In genomic region chr2:146697307-146697706, GRCh38 we compare ENCODE assay signal across 17 cellular contexts.
DNase-seq lines count a peak whose midpoint lies in the region; ATAC-seq, FAIRE-seq and TF ChIP-seq lines count a peak whose summit lies in the region.
"Had no signal": no experiment of that assay in that cellular context is flagged by ENCODE, and none has a peak within 500 bp of the region (broad histone marks: within the 10 kb centered on the region; RNA-seq: fewer than 3 reads in every experiment).

No MANE protein-coding gene starts in this region.

- H3K4me3 Mint-ChIP-seq in activated T-helper 17 cell treated with anti-CD3 and anti-CD28 coated beads, Interleukin-2, amount 50 U/mL, for 72 hours: no peak overlapping the region
- no peak overlapping the region for H3K4me3 Mint-ChIP-seq in mesothelial cell of epicardium
- H3K4me3 Mint-ChIP-seq: CD4-positive, alpha-beta T cell had no signal

- no peak for TF ChIP-seq RAD21 in A549 (conservative IDR thresholded peaks at IDR 0.05 in 1 of 2, IDR thresholded peaks at IDR 0.05 in 1 of 2)
- no peak for TF ChIP-seq RAD21 in H1 (IDR thresholded peaks at IDR 0.05 in 1 of 2, conservative IDR thresholded peaks at IDR 0.05 in 1 of 2; ENCODE audit: low read depth in 2 of 2, low read length in 2 of 2)

- no peak overlapping the region for H3K56ac ChIP-seq in H1 (replicated peaks; ENCODE audit: insufficient read length, low read depth, low read length)

- TF ChIP-seq EP300 in A549 (IDR thresholded peaks at IDR 0.05): no peak
- TF ChIP-seq EP300 in H1 (IDR thresholded peaks at IDR 0.05; ENCODE audit: borderline replicate concordance in 1 of 2, low read depth in 2 of 2, low read length in 2 of 2): no peak

- H4K5ac ChIP-seq in H1 (ENCODE audit: insufficient read length, low read depth, low read length): no peak overlapping the region

- H3K9me3 ChIP-seq in A549 (peaks cover 4% of the 10 kb centered on the region; the same call in 2 of the 3 replicates), H1 (ENCODE audit: insufficient read depth in 2 of 2, low read depth in 1 of 2, low read length in 1 of 2) (peaks cover 11% of the 10 kb centered on the region in 2 experiments)

- ATAC-seq in A549: no peak
- no peak for ATAC-seq in activated T-helper 17 cell treated with anti-CD3 and anti-CD28 coated beads, Interleukin-2, amount 50 U/mL, for 72 hours (replicated peaks)

- H4K8ac ChIP-seq in H1 (ENCODE audit: extremely low read depth, insufficient read depth, low read length): no peak overlapping the region

- H3K27ac Mint-ChIP-seq in activated T-helper 17 cell treated with anti-CD3 and anti-CD28 coated beads, Interleukin-2, amount 50 U/mL, for 72 hours: no peak overlapping the region
- H3K27ac Mint-ChIP-seq in mesothelial cell of epicardium: no peak overlapping the region
- H3K27ac Mint-ChIP-seq: CD4-positive, alpha-beta T cell had no signal

- 73% methylated on average over 1 of the region's 1 CpG for WGBS in A549 (ENCODE audit: missing lambda C conversion rate)
- 92% methylated on average over 1 of the region's 1 CpG; no CpG with 5 or more reads in 1 of the 2 experiments for WGBS in H1 (ENCODE audit: extremely low coverage in 1 of 2, insufficient coverage in 1 of 2, insufficient read length in 1 of 2, insufficient replicate concordance in 2 of 2, low coverage in 1 of 2, low lambda C conversion rate in 2 of 2, missing lambda C conversion rate in 1 of 2), 2 experiments

- H2BK12ac ChIP-seq in H1 (ENCODE audit: low read depth, low read length): no peak overlapping the region

- H3K27ac ChIP-seq in A549: no peak overlapping the region
- H3K27ac ChIP-seq in H1 (ENCODE audit: low read depth, low read length): no peak overlapping the region
- H3K27ac ChIP-seq: BLaER1 treated with 17β-estradiol and CSF1 and Interleukin-3, amounts not matched to agents 10 nM and 100 nM; GM23248 had no signal

- no peak overlapping the region for H3K4me2 ChIP-seq in A549
- H3K4me2 ChIP-seq in H1 (ENCODE audit: insufficient read depth in 1 of 2, low read depth in 2 of 2, low read length in 2 of 2): no peak overlapping the region
- H3K4me2 ChIP-seq: BLaER1 treated with 17β-estradiol and CSF1 and Interleukin-3, amounts not matched to agents 10 nM and 100 nM had no signal

- TF ChIP-seq CTCF in A549 (IDR thresholded peaks at IDR 0.05) (no peak), H1 (IDR thresholded peaks at IDR 0.05; ENCODE audit: control extremely low read depth in 1 of 3, insufficient read depth in 1 of 3, low read depth in 1 of 3, low read length in 3 of 3) (no peak), mesothelial cell of epicardium (IDR thresholded peaks at IDR 0.05; ENCODE audit: unreplicated experiment) (no peak)

- FAIRE-seq in A549 (lab: Jason Lieb, UNC): no peak
- no peak for FAIRE-seq in H1 (lab: Jason Lieb, UNC)
- FAIRE-seq: GM18507 had no signal

- no peak overlapping the region for H2BK15ac ChIP-seq in H1 (ENCODE audit: low read length)

- peaks cover 11% of the 10 kb centered on the region for H3K9me3 Mint-ChIP-seq in activated T-helper 17 cell treated with anti-CD3 and anti-CD28 coated beads, Interleukin-2, amount 50 U/mL, for 72 hours
- H3K9me3 Mint-ChIP-seq in mesothelial cell of epicardium: peaks cover 35% of the 10 kb centered on the region

- no peak overlapping the region for H3K4me3 ChIP-seq in A549
- no peak overlapping the region for H3K4me3 ChIP-seq in H1 (ENCODE audit: extremely low read depth in 1 of 4, insufficient read depth in 2 of 4, low read depth in 3 of 4, low read length in 4 of 4)
- H3K4me3 ChIP-seq: BLaER1 treated with 17β-estradiol and CSF1 and Interleukin-3, amounts not matched to agents 10 nM and 100 nM; GM23248 had no signal

- peak overlapping the region; percentile 61; the same call in 1 of the 2 replicates for H2BK5ac ChIP-seq in H1 (ENCODE audit: low read depth, low read length)

- no peak overlapping the region for H3K4ac ChIP-seq in H1 (replicated peaks; ENCODE audit: insufficient read length, low read depth, low read length)

- H2AK5ac ChIP-seq in H1 (ENCODE audit: low read depth, low read length): no peak overlapping the region

- no peaks in the 10 kb centered on the region for H3K36me3 Mint-ChIP-seq in activated T-helper 17 cell treated with anti-CD3 and anti-CD28 coated beads, Interleukin-2, amount 50 U/mL, for 72 hours (ENCODE audit: low read depth)
- H3K36me3 Mint-ChIP-seq in mesothelial cell of epicardium: peaks cover 1% of the 10 kb centered on the region

- no peak overlapping the region for H3K14ac ChIP-seq in H1 (ENCODE audit: insufficient read length)

- no peaks in the 10 kb centered on the region for H3K79me2 ChIP-seq in H1 (ENCODE audit: control insufficient read depth in 1 of 2, insufficient read depth in 2 of 2, low read length in 2 of 2)

- POLR2A ChIA-PET in A549 (lab: Yijun Ruan, JAX): no interaction called here
- POLR2A ChIA-PET in H1 (lab: Charles Lee; ENCODE audit: partially characterized antibody): interaction anchor here (0.6 kb wide), 2 partner anchors 189 to 698 kb away, joined by 3 to 4 read pairs; no protein-coding TSS in a partner anchor

- H2BK20ac ChIP-seq in H1 (ENCODE audit: low read length): no peak overlapping the region; the same call in 1 of the 2 replicates

- in situ Hi-C loops in KBM-7 (cut with MboI; ENCODE audit: low pct_unique_long_range_greater_than_20kb, low sequenced_read_pairs): no loop called here

- no peak overlapping the region for H3K23ac ChIP-seq in H1 (ENCODE audit: insufficient read length)

- no peaks in the 10 kb centered on the region for H3K4me1 ChIP-seq in A549
- no peaks in the 10 kb centered on the region; a peak in 1 of 7 replicates for H3K4me1 ChIP-seq in H1 (replicated peaks in 1 of 4; ENCODE audit: control insufficient read depth in 3 of 4, insufficient read depth in 4 of 4, low read length in 3 of 4)
- H3K4me1 ChIP-seq: BLaER1 treated with 17β-estradiol and CSF1 and Interleukin-3, amounts not matched to agents 10 nM and 100 nM had no signal

- H3K4me1 Mint-ChIP-seq in activated T-helper 17 cell treated with anti-CD3 and anti-CD28 coated beads, Interleukin-2, amount 50 U/mL, for 72 hours: no peaks in the 10 kb centered on the region
- no peaks in the 10 kb centered on the region for H3K4me1 Mint-ChIP-seq in mesothelial cell of epicardium

- TF ChIP-seq POLR2A in A549 (IDR thresholded peaks at IDR 0.05; ENCODE audit: low read length) (no peak), H1 (IDR thresholded peaks at IDR 0.05; ENCODE audit: control extremely low read depth in 1 of 2, low read depth in 2 of 2, low read length in 2 of 2) (no peak), erythroblast (IDR thresholded peaks at IDR 0.05; ENCODE audit: low read length) (no peak)

- no peak overlapping the region for H2BK120ac ChIP-seq in H1 (replicated peaks; ENCODE audit: low read depth, low read length)

- CTCF ChIA-PET in A549 (lab: Yijun Ruan, JAX): no interaction called here
- CTCF ChIA-PET in H1 (lab: Charles Lee; ENCODE audit: partially characterized antibody): interaction anchor here (0.8 kb wide), 1 partner anchor 22 kb away, joined by 3 read pairs; no protein-coding TSS in a partner anchor

- H3K79me1 ChIP-seq in H1 (ENCODE audit: low read depth, low read length): no peaks in the 10 kb centered on the region

- peaks cover 0 to 7% (median 3%) of the 10 kb centered on the region in 4 experiments; a peak in 3 of 8 replicates for H3K36me3 ChIP-seq in H1 (ENCODE audit: control insufficient read depth in 2 of 4, insufficient read depth in 4 of 4, low read length in 3 of 4)
- H3K36me3 ChIP-seq: BLaER1 treated with 17β-estradiol and CSF1 and Interleukin-3, amounts not matched to agents 10 nM and 100 nM had no signal

- H2AFZ ChIP-seq in H1 (ENCODE audit: low read length): no peak overlapping the region
- H2AFZ ChIP-seq: GM23248 had no signal

- no peak overlapping the region for H3K18ac ChIP-seq in H1 (ENCODE audit: extremely low read depth, low read length)

- H4K91ac ChIP-seq in H1 (replicated peaks; ENCODE audit: insufficient read length, low read length): peak overlapping the region; percentile 46

- peaks cover 3% of the 10 kb centered on the region for H3K27me3 Mint-ChIP-seq in activated T-helper 17 cell treated with anti-CD3 and anti-CD28 coated beads, Interleukin-2, amount 50 U/mL, for 72 hours
- no peaks in the 10 kb centered on the region for H3K27me3 Mint-ChIP-seq in mesothelial cell of epicardium (ENCODE audit: low read depth)
- H3K27me3 Mint-ChIP-seq: CD4-positive, alpha-beta T cell had no signal

- no peaks in the 10 kb centered on the region for H3K27me3 ChIP-seq in H1 (replicated peaks in 1 of 4; ENCODE audit: control insufficient read depth in 3 of 4, extremely low read depth in 1 of 4, insufficient read depth in 3 of 4, low read length in 3 of 4)
- H3K27me3 ChIP-seq: BLaER1 treated with 17β-estradiol and CSF1 and Interleukin-3, amounts not matched to agents 10 nM and 100 nM had no signal

- H3K9ac ChIP-seq in H1 (replicated peaks in 1 of 4; ENCODE audit: extremely low read depth in 1 of 4, low read depth in 3 of 4, low read length in 3 of 4): no peak overlapping the region
- H3K9ac ChIP-seq: BLaER1 treated with 17β-estradiol and CSF1 and Interleukin-3, amounts not matched to agents 10 nM and 100 nM; GM23248 had no signal

- DNase-seq in NCI-H2171 treated with DMSO at 0.1 percent for 48 hours (lab: John Stamatoyannopoulos, UW) (peak; percentile 17), NCI-H2171 (lab: John Stamatoyannopoulos, UW) (no peak), A549 (ENCODE audit: low read depth in 1 of 2, low spot score in 1 of 2) (no peak), KBM-7 (peak; percentile 30), H1 (ENCODE audit: low read depth in 1 of 2, low spot score in 2 of 2) (no peak), erythroblast (lab: John Stamatoyannopoulos, UW) (no peak), mesothelial cell of epicardium (ENCODE audit: low spot score in 2 of 2, unreplicated experiment in 2 of 2) (no peak)
- DNase-seq: 8988T; ACHN; Calu3; CD4-positive, alpha-beta T cell; DMS 273 treated with DMSO at 0.1 percent for 48 hours; GM23248; H7 had no signal

- no peaks in the 10 kb centered on the region for H4K20me1 ChIP-seq in H1 (replicated peaks in 1 of 2; ENCODE audit: control insufficient read depth in 1 of 2, insufficient read depth in 2 of 2, low read length in 2 of 2)
- H4K20me1 ChIP-seq: BLaER1 treated with 17β-estradiol and CSF1 and Interleukin-3, amounts not matched to agents 10 nM and 100 nM had no signal

- H3K23me2 ChIP-seq in H1 (ENCODE audit: low read depth, low read length): no peaks in the 10 kb centered on the region

TF ChIP-seq in A549, 52 proteins besides CTCF, POLR2A, EP300 and RAD21 (continues in another document):
- TF ChIP-seq HES2 (IDR thresholded peaks at IDR 0.05) (no peak), ZFP36 (IDR thresholded peaks at IDR 0.05; ENCODE audit: borderline replicate concordance, partially characterized antibody) (peak; percentile 87)

TF ChIP-seq in H1, 55 proteins besides CTCF, POLR2A, EP300 and RAD21 (continues in another document):
- TF ChIP-seq HDAC6 (IDR thresholded peaks at IDR 0.05; ENCODE audit: low read depth, low read length) (no peak), HDAC2 (IDR thresholded peaks at IDR 0.05; ENCODE audit: borderline replicate concordance in 1 of 2, low read depth in 2 of 2, low read length in 2 of 2) (no peak), TEAD4 (IDR thresholded peaks at IDR 0.05; ENCODE audit: low read depth, low read length) (no peak), POU5F1 (IDR thresholded peaks at IDR 0.05; ENCODE audit: low read depth, low read length) (no peak), RNF2 (IDR thresholded peaks at IDR 0.05; ENCODE audit: borderline replicate concordance, low read depth, low read length, missing control alignments, poor library complexity, severe bottlenecking) (no peak)

Comparison
In these comparisons a context has a peak if more than half of its experiments do, and no peak if none do; other contexts are left out.
1. DNase-seq: peak in NCI-H2171 treated with DMSO at 0.1 percent for 48 hours (single experiment) and KBM-7 (single experiment); none in NCI-H2171 (single experiment), A549 (0 of 2), H1 (0 of 2), erythroblast (0 of 2) and mesothelial cell of epicardium (0 of 2).